In the genomic region with DNA sequence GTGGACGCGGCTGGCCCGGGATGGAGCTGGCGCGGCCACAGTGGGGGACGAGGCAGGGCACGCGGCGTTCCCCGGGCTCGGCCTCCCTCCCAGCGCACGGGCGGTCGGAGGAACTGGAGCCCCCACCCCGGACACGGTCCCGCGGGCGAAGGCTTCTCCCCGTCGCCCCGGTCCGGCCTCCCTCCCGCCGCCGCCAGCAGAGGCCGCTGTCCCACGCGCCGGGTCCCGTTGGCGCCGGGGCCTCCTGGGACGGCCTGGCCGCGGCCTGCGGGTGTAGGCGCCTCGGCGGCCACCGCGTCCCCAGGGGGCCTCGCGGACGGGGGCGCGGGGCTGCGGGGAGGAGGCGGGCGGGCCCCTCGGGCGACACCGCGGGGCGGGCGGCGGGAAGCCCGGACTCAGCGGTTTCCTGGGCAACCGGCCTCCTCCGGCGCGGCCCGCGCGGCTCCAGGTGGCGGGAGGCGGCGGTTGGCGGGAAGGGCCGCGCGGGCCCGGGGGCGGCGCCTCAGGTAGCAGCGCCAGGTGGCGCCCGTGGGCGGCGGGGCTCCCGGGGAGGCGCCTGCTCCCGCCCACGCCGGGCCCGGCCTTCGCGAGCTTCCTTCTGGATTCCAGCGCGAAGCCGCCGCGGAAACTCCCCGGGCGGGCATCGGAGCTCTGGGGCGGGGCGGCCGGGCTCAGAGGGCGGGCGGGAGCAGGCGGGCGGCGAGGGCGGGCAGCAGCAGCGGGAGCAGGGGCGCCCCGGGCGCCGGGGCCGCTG, we compare ENCODE assay signal across 8 cellular contexts. TPM values are rescaled to one million over a fixed set of nuclear protein-coding genes. Genes with fewer than 3 reads are reported as not detected.
A peak's percentile ranks its signal among the peaks of the same experiment; 100 is the strongest.
DNase-seq lines count a peak whose midpoint lies in the region; ATAC-seq and TF ChIP-seq lines count a peak whose summit lies in the region.

No MANE protein-coding gene starts in this region.

- peak; percentile 30 for TF ChIP-seq POLR2A in GM15510 (IDR thresholded peaks at IDR 0.05; ENCODE audit: borderline replicate concordance, extremely low read depth, insufficient read length)

- peaks cover 9% of the 10 kb centered on the region for H3K4me1 Mint-ChIP-seq in activated CD4-positive, alpha-beta T cell treated with anti-CD3 and anti-CD28 coated beads for 36 hours

- CTCF ChIA-PET in activated CD4-positive, alpha-beta T cell treated with anti-CD3 and anti-CD28 coated beads for 36 hours (lab: Charles Lee) = interaction anchor here (0.7 to 6.5 kb wide), 6 partner anchors 10 to 573 kb away, joined by 3 to 29 read pairs (median 4); partner anchors contain the start of gene MELTF

- no peaks in the 10 kb centered on the region for H3K36me3 Mint-ChIP-seq in activated CD4-positive, alpha-beta T cell treated with anti-CD3 and anti-CD28 coated beads for 36 hours (ENCODE audit: low read depth)

- DNase-seq in A172 (ENCODE audit: low spot score) (peak; percentile 45), NCI-H2029 treated with DMSO at 0.1 percent for 48 hours (lab: John Stamatoyannopoulos, UW) (peak; percentile 35), left lobe of liver (ENCODE audit: low spot score) (peak; percentile 89)
- DNase-seq in activated CD4-positive, alpha-beta T cell treated with anti-CD3 and anti-CD28 coated beads for 36 hours = peak; percentile 90
- DNase-seq in stimulated activated CD4-positive, alpha-beta T cell treated with anti-CD3 and anti-CD28 coated beads, Interleukin-2, amount 100 ng/mL, for 48 hours = peak; percentile 74 to 77

- no peak overlapping the region for H3K27ac Mint-ChIP-seq in activated CD4-positive, alpha-beta T cell treated with anti-CD3 and anti-CD28 coated beads for 36 hours

- POLR2A ChIA-PET in activated CD4-positive, alpha-beta T cell treated with anti-CD3 and anti-CD28 coated beads for 36 hours (lab: Charles Lee) = interaction anchor here (1.3 kb wide), 1 partner anchor 295 kb away, joined by 4 read pairs; the partner anchor contains the start of gene DLG1

- H3K4me3 Mint-ChIP-seq in activated CD4-positive, alpha-beta T cell treated with anti-CD3 and anti-CD28 coated beads for 36 hours = peak overlapping the region; percentile 71

- no peaks in the 10 kb centered on the region for H3K9me3 Mint-ChIP-seq in activated CD4-positive, alpha-beta T cell treated with anti-CD3 and anti-CD28 coated beads for 36 hours (ENCODE audit: low read depth)

- H3K27me3 Mint-ChIP-seq in activated CD4-positive, alpha-beta T cell treated with anti-CD3 and anti-CD28 coated beads for 36 hours = no peaks in the 10 kb centered on the region

- peak overlapping the region; percentile 29 for H3K27ac ChIP-seq in cingulate gyrus (ENCODE audit: low read depth, low read length)

- ATAC-seq in HG02885 (IDR thresholded peaks at IDR 0.05; ENCODE audit: poor library complexity, unreplicated experiment) (peak; percentile 76), left lobe of liver (peak; percentile 94)
- ATAC-seq in activated CD4-positive, alpha-beta T cell treated with anti-CD3 and anti-CD28 coated beads for 36 hours = peak; percentile 81

- intact Hi-C loops in activated CD4-positive, alpha-beta T cell treated with anti-CD3 and anti-CD28 coated beads for 36 hours (cut with DNase I, micrococcal nuclease) = loop anchor here (1.0 to 2.0 kb wide), 7 partner anchors 26 to 551 kb away; partner anchors contain the start of genes DLG1 (in 1 of the 2), MELTF (in 1 of the 2), NCBP2 (in 1 of the 2) and PIGZ (in 1 of the 2)

RNA-seq across cellular contexts. Expression of gene MELTF, which starts 26.7 kb away (rescaled TPM):
- 57.4 and 67.1 TPM in 2 replicates for total RNA-seq in A172 (2014; rRNA removed; shearing (Covaris generic))
- total RNA-seq in activated CD4-positive, alpha-beta T cell treated with anti-CD3 and anti-CD28 coated beads for 36 hours = 1 to 10 TPM; 3.7 to 4.3 TPM
- total RNA-seq in left lobe of liver = 0.70 TPM

RNA-seq across cellular contexts. Expression of gene PIGZ, which starts 34.2 kb away (rescaled TPM):
- total RNA-seq in A172 (2014; rRNA removed; shearing (Covaris generic)) = 0.59 and 3.2 TPM in 2 replicates
- total RNA-seq in activated CD4-positive, alpha-beta T cell treated with anti-CD3 and anti-CD28 coated beads for 36 hours = under 1 TPM; 0.44 to 0.71 TPM
- total RNA-seq in left lobe of liver = 3.8 TPM

Comparison
In these comparisons a context has a peak if more than half of its experiments do, and no peak if none do; other contexts are left out.
1. Peak in every context shown above with its lines: DNase-seq, ATAC-seq and H3K27ac ChIP-seq.
2. DNase-seq: peak in every context shown above with its lines; median percentile 90 in activated CD4-positive, alpha-beta T cell treated with anti-CD3 and anti-CD28 coated beads for 36 hours; 89 in left lobe of liver; 76 in stimulated activated CD4-positive, alpha-beta T cell treated with anti-CD3 and anti-CD28 coated beads, Interleukin-2, amount 100 ng/mL, for 48 hours; 45 in A172; 35 in NCI-H2029 treated with DMSO at 0.1 percent for 48 hours.
3. RNA of gene MELTF, which starts 26.7 kb away (total RNA-seq): 57.4 to 67.1 TPM in A172; 3.7 to 4.3 TPM in activated CD4-positive, alpha-beta T cell treated with anti-CD3 and anti-CD28 coated beads for 36 hours and 0.70 TPM in left lobe of liver (single experiment); every median in the first group is over 10 times any median in the second.